21 cellular contexts compared by ENCODE assay signal in the genomic region with DNA sequence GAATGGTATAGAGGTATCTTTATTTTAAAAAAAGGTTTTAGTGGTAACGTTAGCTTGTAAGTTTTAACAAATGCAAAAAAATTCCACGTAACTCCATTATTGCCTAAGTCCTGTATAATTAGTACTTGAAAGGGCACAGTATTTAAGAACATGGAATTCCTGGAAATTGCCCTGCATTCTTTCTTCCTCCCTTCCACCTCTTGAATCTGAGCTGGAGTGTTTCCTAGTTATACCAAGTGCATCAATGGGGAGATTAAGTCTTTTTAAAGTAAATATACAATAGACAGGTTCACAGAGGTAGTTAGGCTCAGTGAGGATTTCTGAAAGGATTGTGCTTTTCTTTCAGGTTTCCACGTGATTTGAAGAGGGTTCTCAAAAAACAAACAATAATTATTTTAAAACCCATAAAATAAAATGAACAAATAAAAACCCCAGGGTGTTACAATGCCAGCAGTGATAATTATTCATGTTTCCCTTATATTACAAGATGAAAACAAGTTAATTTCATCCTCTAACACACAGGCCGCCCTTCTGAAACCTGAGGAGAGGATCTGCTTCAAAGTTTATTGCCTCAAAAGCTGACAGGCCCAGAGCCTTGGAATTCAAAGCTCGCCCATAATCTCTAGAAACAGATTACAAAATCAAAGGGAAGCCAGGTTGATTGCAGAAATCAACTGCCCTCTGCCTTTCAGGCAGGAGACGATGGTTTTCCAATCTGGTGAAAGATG.
DNase-seq lines count a peak whose midpoint lies in the region; ATAC-seq and TF ChIP-seq lines count a peak whose summit lies in the region.
"Had no signal": no experiment of that assay in that cellular context is flagged by ENCODE, and none has a peak within 500 bp of the region (broad histone marks: within the 10 kb centered on the region; RNA-seq: fewer than 3 reads in every experiment).

No MANE protein-coding gene starts in this region.

- H2BK120ac ChIP-seq in mesendoderm (ENCODE audit: low read depth, low read length), result peak overlapping the region; percentile 68

- no peak overlapping the region for H2AK5ac ChIP-seq in mesendoderm (ENCODE audit: low read length)

- H3K79me2 ChIP-seq in mesendoderm (ENCODE audit: control insufficient read depth, insufficient read depth, low read length), result no peaks in the 10 kb centered on the region

- peak overlapping the region; percentile 55 for H3K18ac ChIP-seq in mesendoderm (ENCODE audit: low read length)

- H4K8ac ChIP-seq in mesendoderm (ENCODE audit: low read depth, low read length), result no peak overlapping the region

- TF ChIP-seq CTCF in upper lobe of right lung (IDR thresholded peaks at IDR 0.05) (no peak), gastrocnemius medialis (IDR thresholded peaks at IDR 0.05 in 4 of 5, conservative IDR thresholded peaks at IDR 0.05 in 1 of 5) (no peak)

- H3K36me3 ChIP-seq in mesendoderm (ENCODE audit: control insufficient read depth, insufficient read depth, low read length), result no peaks in the 10 kb centered on the region
- H3K36me3 ChIP-seq in upper lobe of right lung, result peaks cover 4% of the 10 kb centered on the region
- H3K36me3 ChIP-seq in gastrocnemius medialis, result no peaks in the 10 kb centered on the region
- H3K36me3 ChIP-seq: tibial artery had no signal

- H4K5ac ChIP-seq in mesendoderm (ENCODE audit: low read length), result no peak overlapping the region

- TF ChIP-seq POLR2A in gastrocnemius medialis (IDR thresholded peaks at IDR 0.05), result no peak

- no peak overlapping the region for H3K4ac ChIP-seq in mesendoderm (ENCODE audit: low read depth, low read length)

- DNase-seq in NCI-H82 (lab: John Stamatoyannopoulos, UW), result peak; percentile 48
- DNase-seq in NCI-H82 treated with DMSO at 0.1 percent for 48 hours (lab: John Stamatoyannopoulos, UW; ENCODE audit: unreplicated experiment), result no peak
- DNase-seq in cerebellar cortex (ENCODE audit: low spot score), result peak; percentile 41
- DNase-seq in mesendoderm, result peak; percentile 83
- DNase-seq in upper lobe of right lung, result no peak
- no peak for DNase-seq in EL
- DNase-seq in gastrocnemius medialis, result no peak
- DNase-seq: activated CD4-positive, alpha-beta memory T cell treated with anti-CD3 and anti-CD28 coated beads for 36 hours; activated effector memory CD4-positive, alpha-beta T cell treated with anti-CD3 and anti-CD28 coated beads, Interleukin-2, amount 50 U/mL, for 16 hours; DND-41; GOT3; Karpas-422; MV-4-11; NCI-H510A; occipital lobe; stimulated activated CD4-positive, alpha-beta T cell treated with anti-CD3 and anti-CD28 coated beads, Interleukin-12 subunit alpha, Interleukin-12 subunit beta, amount 100 ng/mL, for 4 hours; stimulated activated CD4-positive, alpha-beta T cell treated with anti-CD3 and anti-CD28 coated beads, Interleukin-4, amount 100 ng/mL, for 4 hours; stimulated activated naive CD8-positive, alpha-beta T cell treated with anti-CD3 and anti-CD28 coated beads, Interleukin-15, Interleukin-2, amounts not matched to agents 100 U/mL and 50 U/mL, for 24 hours; T1000; tibial artery had no signal

- H3K9ac ChIP-seq in mesendoderm (ENCODE audit: low read length), result no peak overlapping the region

- in situ Hi-C loops in gastrocnemius medialis (cut with MboI; ENCODE audit: low sequenced_read_pairs in 4 of 4), result no loop called here

- H3K27ac ChIP-seq in mesendoderm (ENCODE audit: low read depth, low read length) (no peak overlapping the region), upper lobe of right lung (no peak overlapping the region), gastrocnemius medialis (no peak overlapping the region)
- H3K27ac ChIP-seq: tibial artery had no signal

- no peak overlapping the region for H3K4me2 ChIP-seq in mesendoderm (ENCODE audit: low read length)

- peak; percentile 62 for ATAC-seq in upper lobe of right lung
- ATAC-seq in gastrocnemius medialis, result no peak
- ATAC-seq in GM18519 (IDR thresholded peaks at IDR 0.05; ENCODE audit: low FRiP score, unreplicated experiment), result no peak
- ATAC-seq: stimulated activated naive CD8-positive, alpha-beta T cell treated with anti-CD3 and anti-CD28 coated beads, Interleukin-15, Interleukin-2, amounts not matched to agents 100 U/mL and 50 U/mL, for 24 hours had no signal

- H3K4me1 ChIP-seq in mesendoderm (ENCODE audit: control insufficient read depth, low read depth, low read length) (peaks cover 5% of the 10 kb centered on the region), upper lobe of right lung (peaks cover 8% of the 10 kb centered on the region), gastrocnemius medialis (no peaks in the 10 kb centered on the region)
- H3K4me1 ChIP-seq: tibial artery had no signal

- H2BK15ac ChIP-seq in mesendoderm (replicated peaks; ENCODE audit: low read depth), result peak overlapping the region; percentile 15

- no peak overlapping the region for H3K23ac ChIP-seq in mesendoderm (ENCODE audit: low read length)

- WGBS in mesendoderm (ENCODE audit: extremely low coverage, insufficient coverage, low lambda C conversion rate), result no CpG with 5 or more reads among the region's 6 CpGs

- H3K56ac ChIP-seq in mesendoderm (ENCODE audit: low read length), result no peak overlapping the region

- H2BK5ac ChIP-seq in mesendoderm (ENCODE audit: low read length), result no peak overlapping the region

- H3K9me3 ChIP-seq in upper lobe of right lung (no peaks in the 10 kb centered on the region), gastrocnemius medialis (no peaks in the 10 kb centered on the region)
- H3K9me3 ChIP-seq: tibial artery had no signal

- intact Hi-C loops in upper lobe of right lung (cut with DNase I), result no loop called here
- intact Hi-C loops in gastrocnemius medialis (cut with DNase I; ENCODE audit: low total_unique reads), result no loop called here

- H3K79me1 ChIP-seq in mesendoderm (ENCODE audit: low read length), result no peaks in the 10 kb centered on the region

- H3K4me3 ChIP-seq in mesendoderm (ENCODE audit: low read length) (no peak overlapping the region), upper lobe of right lung (no peak overlapping the region), gastrocnemius medialis (no peak overlapping the region)
- H3K4me3 ChIP-seq: tibial artery had no signal

- no peaks in the 10 kb centered on the region for H3K27me3 ChIP-seq in mesendoderm (ENCODE audit: insufficient read depth, low read length, poor library complexity)
- no peaks in the 10 kb centered on the region for H3K27me3 ChIP-seq in upper lobe of right lung
- H3K27me3 ChIP-seq in gastrocnemius medialis, result no peaks in the 10 kb centered on the region
- H3K27me3 ChIP-seq: tibial artery had no signal

Comparison
In these comparisons a context has a peak if more than half of its experiments do, and no peak if none do; other contexts are left out.
1. DNase-seq: peak in NCI-H82 (single experiment), cerebellar cortex (single experiment) and mesendoderm (single experiment); none in NCI-H82 treated with DMSO at 0.1 percent for 48 hours (single experiment), upper lobe of right lung (single experiment), EL (single experiment) and gastrocnemius medialis (0 of 2).